In the genomic region with DNA sequence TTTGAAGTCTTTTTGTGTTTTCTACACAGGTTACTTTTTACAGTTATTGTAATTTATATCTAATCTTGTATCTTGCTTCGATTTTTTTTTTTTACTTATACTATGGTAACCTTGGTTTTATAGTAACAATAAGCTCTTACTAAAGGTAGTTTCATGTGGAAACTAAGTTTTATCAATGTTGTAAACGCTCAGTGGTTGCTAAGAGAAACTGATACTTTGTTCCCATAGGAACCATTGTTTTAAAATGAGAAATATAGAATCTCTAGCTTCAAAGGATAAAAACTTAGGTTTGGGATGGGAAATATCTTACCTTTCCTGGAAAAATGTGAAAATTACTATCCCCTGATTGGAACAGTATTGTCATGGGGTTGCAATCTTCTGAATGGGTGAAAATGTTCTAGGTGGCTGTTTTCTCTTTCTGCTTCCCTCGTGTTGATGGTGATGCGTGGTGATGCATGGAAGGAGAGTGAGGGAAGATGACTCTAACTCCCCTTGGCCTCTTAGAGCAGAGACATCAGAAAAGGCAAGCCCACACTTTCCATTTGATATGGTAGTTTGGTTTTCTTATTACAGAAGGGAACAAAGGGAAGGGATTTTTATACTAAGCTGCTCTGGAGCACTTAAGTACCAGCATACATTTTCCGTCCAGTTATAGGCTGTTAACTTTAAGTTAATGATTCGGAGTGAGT, we compare ENCODE assay signal across 17 cellular contexts. TPM values are rescaled to one million over a fixed set of nuclear protein-coding genes. Genes with fewer than 3 reads are reported as not detected.
DNase-seq lines count a peak whose midpoint lies in the region; ATAC-seq and TF ChIP-seq lines count a peak whose summit lies in the region.
"Had no signal": no experiment of that assay in that cellular context is flagged by ENCODE, and none has a peak within 500 bp of the region (broad histone marks: within the 10 kb centered on the region; RNA-seq: fewer than 3 reads in every experiment).

No MANE protein-coding gene starts in this region.

- no peak for ATAC-seq in GM19351 (IDR thresholded peaks at IDR 0.05; ENCODE audit: unreplicated experiment)
- ATAC-seq: left lung, sciatic nerve had no signal

- intact Hi-C loops in activated T-helper 1 cell treated with anti-CD3 and anti-CD28 coated beads, Interleukin-12 subunit alpha, Interleukin-12 subunit beta, Interleukin-2, Interleukin-4 antibody, amounts not matched to agents 30 ng/mL and 10 ng/mL and 1 ng/mL, durations not matched to agents 14 hours and 24 hours and 36 hours (cut with micrococcal nuclease), result loop anchor here (1.0 to 2.0 kb wide), 7 partner anchors 24 to 153 kb away; a partner anchor contains a TSS

- DNase-seq in activated T-cell treated with anti-CD3 and anti-CD28 coated beads, Interleukin-2, amount 50 U/mL, for 24 hours, result no peak
- DNase-seq in activated T-cell treated with anti-CD3 and anti-CD28 coated beads for 4 hours, result no peak
- peak; percentile 53 for DNase-seq in NAMALWA (ENCODE audit: low spot score)
- no peak for DNase-seq in activated T-helper 1 cell treated with anti-CD3 and anti-CD28 coated beads, Interleukin-12 subunit alpha, Interleukin-12 subunit beta, Interleukin-2, Interleukin-4 antibody, amounts not matched to agents 30 ng/mL and 10 ng/mL and 1 ng/mL, durations not matched to agents 14 hours and 24 hours and 36 hours (ENCODE audit: low spot score)
- peak; percentile 26 to 41 for DNase-seq in stimulated activated CD4-positive, alpha-beta T cell treated with anti-CD3 and anti-CD28 coated beads, Interleukin-2, amount 100 ng/mL, for 24 hours
- no peak for DNase-seq in glutamatergic neuron
- DNase-seq: Caco-2, DMS79 treated with DMSO at 0.1 percent for 48 hours, left lung, mesendoderm, NCI-H1417 treated with DMSO at 0.1 percent for 48 hours, NCI-H2081 treated with DMSO at 0.1 percent for 48 hours, NCI-H446 treated with DMSO at 0.1 percent for 48 hours, NCI-H82, T-helper 9 cell had no signal

- peaks cover 51% of the 10 kb centered on the region for H3K4me1 Mint-ChIP-seq in activated T-cell treated with anti-CD3 and anti-CD28 coated beads, Interleukin-2, amount 50 U/mL, for 24 hours (ENCODE audit: low read depth)
- peaks cover 19% of the 10 kb centered on the region for H3K4me1 Mint-ChIP-seq in activated T-helper 1 cell treated with anti-CD3 and anti-CD28 coated beads, Interleukin-12 subunit alpha, Interleukin-12 subunit beta, Interleukin-2, Interleukin-4 antibody, amounts not matched to agents 30 ng/mL and 10 ng/mL and 1 ng/mL, durations not matched to agents 14 hours and 24 hours and 36 hours (ENCODE audit: low read depth)
- H3K4me1 Mint-ChIP-seq in glutamatergic neuron (ENCODE audit: low read depth, unreplicated experiment), result peaks cover 7% of the 10 kb centered on the region

- H3K9me3 Mint-ChIP-seq in activated T-cell treated with anti-CD3 and anti-CD28 coated beads, Interleukin-2, amount 50 U/mL, for 24 hours, result no peaks in the 10 kb centered on the region
- no peaks in the 10 kb centered on the region for H3K9me3 Mint-ChIP-seq in activated T-helper 1 cell treated with anti-CD3 and anti-CD28 coated beads, Interleukin-12 subunit alpha, Interleukin-12 subunit beta, Interleukin-2, Interleukin-4 antibody, amounts not matched to agents 30 ng/mL and 10 ng/mL and 1 ng/mL, durations not matched to agents 14 hours and 24 hours and 36 hours
- no peaks in the 10 kb centered on the region for H3K9me3 Mint-ChIP-seq in glutamatergic neuron (ENCODE audit: unreplicated experiment)

- no peaks in the 10 kb centered on the region for H3K36me3 Mint-ChIP-seq in activated T-cell treated with anti-CD3 and anti-CD28 coated beads, Interleukin-2, amount 50 U/mL, for 24 hours (ENCODE audit: low read depth)
- H3K36me3 Mint-ChIP-seq in activated T-helper 1 cell treated with anti-CD3 and anti-CD28 coated beads, Interleukin-12 subunit alpha, Interleukin-12 subunit beta, Interleukin-2, Interleukin-4 antibody, amounts not matched to agents 30 ng/mL and 10 ng/mL and 1 ng/mL, durations not matched to agents 14 hours and 24 hours and 36 hours (ENCODE audit: low read depth), result no peaks in the 10 kb centered on the region
- no peaks in the 10 kb centered on the region for H3K36me3 Mint-ChIP-seq in glutamatergic neuron (ENCODE audit: unreplicated experiment)

- peak overlapping the region; percentile 95 for H3K27ac Mint-ChIP-seq in activated T-cell treated with anti-CD3 and anti-CD28 coated beads, Interleukin-2, amount 50 U/mL, for 24 hours
- peak overlapping the region; percentile 84 for H3K27ac Mint-ChIP-seq in activated T-helper 1 cell treated with anti-CD3 and anti-CD28 coated beads, Interleukin-12 subunit alpha, Interleukin-12 subunit beta, Interleukin-2, Interleukin-4 antibody, amounts not matched to agents 30 ng/mL and 10 ng/mL and 1 ng/mL, durations not matched to agents 14 hours and 24 hours and 36 hours
- no peak overlapping the region for H3K27ac Mint-ChIP-seq in glutamatergic neuron (ENCODE audit: unreplicated experiment)

- H3K27me3 Mint-ChIP-seq in activated T-cell treated with anti-CD3 and anti-CD28 coated beads, Interleukin-2, amount 50 U/mL, for 24 hours, result peaks cover 3% of the 10 kb centered on the region
- H3K27me3 Mint-ChIP-seq in activated T-helper 1 cell treated with anti-CD3 and anti-CD28 coated beads, Interleukin-12 subunit alpha, Interleukin-12 subunit beta, Interleukin-2, Interleukin-4 antibody, amounts not matched to agents 30 ng/mL and 10 ng/mL and 1 ng/mL, durations not matched to agents 14 hours and 24 hours and 36 hours (ENCODE audit: insufficient read depth), result peaks cover 2% of the 10 kb centered on the region
- H3K27me3 Mint-ChIP-seq in glutamatergic neuron (ENCODE audit: unreplicated experiment), result peaks cover 3% of the 10 kb centered on the region

- TF ChIP-seq CTCF in glutamatergic neuron (IDR thresholded peaks at IDR 0.05; ENCODE audit: partially characterized antibody, unreplicated experiment), result no peak

- peak overlapping the region; percentile 27 for H3K4me3 Mint-ChIP-seq in activated T-cell treated with anti-CD3 and anti-CD28 coated beads, Interleukin-2, amount 50 U/mL, for 24 hours
- no peak overlapping the region for H3K4me3 Mint-ChIP-seq in activated T-helper 1 cell treated with anti-CD3 and anti-CD28 coated beads, Interleukin-12 subunit alpha, Interleukin-12 subunit beta, Interleukin-2, Interleukin-4 antibody, amounts not matched to agents 30 ng/mL and 10 ng/mL and 1 ng/mL, durations not matched to agents 14 hours and 24 hours and 36 hours
- H3K4me3 Mint-ChIP-seq in glutamatergic neuron (ENCODE audit: unreplicated experiment), result no peak overlapping the region

RNA-seq across cellular contexts. Expression of a gene that starts 23.5 kb away (rescaled TPM):
- 68.1 and 71.2 TPM in 2 replicates for total RNA-seq in activated T-helper 1 cell treated with anti-CD3 and anti-CD28 coated beads, Interleukin-12 subunit alpha, Interleukin-12 subunit beta, Interleukin-2, Interleukin-4 antibody, amounts not matched to agents 30 ng/mL and 10 ng/mL and 1 ng/mL, durations not matched to agents 14 hours and 24 hours and 36 hours
- total RNA-seq in glutamatergic neuron (ENCODE audit: unreplicated experiment), result 96.4 TPM

Comparison
In these comparisons a context has a peak if more than half of its experiments do, and no peak if none do; other contexts are left out.
1. DNase-seq: peak in NAMALWA (single experiment) and stimulated activated CD4-positive, alpha-beta T cell treated with anti-CD3 and anti-CD28 coated beads, Interleukin-2, amount 100 ng/mL, for 24 hours (2 of 2); none in activated T-cell treated with anti-CD3 and anti-CD28 coated beads, Interleukin-2, amount 50 U/mL, for 24 hours (single experiment), activated T-cell treated with anti-CD3 and anti-CD28 coated beads for 4 hours (single experiment), activated T-helper 1 cell treated with anti-CD3 and anti-CD28 coated beads, Interleukin-12 subunit alpha, Interleukin-12 subunit beta, Interleukin-2, Interleukin-4 antibody, amounts not matched to agents 30 ng/mL and 10 ng/mL and 1 ng/mL, durations not matched to agents 14 hours and 24 hours and 36 hours (single experiment) and glutamatergic neuron (single experiment).